Comparison of ENCODE assay signal across 1 cellular context in genomic region chr15:89666147-89666857, GRCh38.
TF ChIP-seq lines count a peak whose summit lies in the region.

No MANE protein-coding gene starts in this region.

TF ChIP-seq in GM12878, 131 proteins besides CTCF, POLR2A, EP300 and RAD21:
- TF ChIP-seq NFYA (IDR thresholded peaks at IDR 0.05; ENCODE audit: borderline replicate concordance, low read depth, low read length) = no peak
- TF ChIP-seq KAT2A (conservative IDR thresholded peaks at IDR 0.05; ENCODE audit: control insufficient read depth, low read depth, low read length) = no peak
- no peak for TF ChIP-seq JUNB (IDR thresholded peaks at IDR 0.05)
- no peak for TF ChIP-seq NRF1 (conservative IDR thresholded peaks at IDR 0.05; ENCODE audit: low read depth, low read length)
- no peak for TF ChIP-seq EZH2 (IDR thresholded peaks at IDR 0.05; ENCODE audit: borderline replicate concordance, control insufficient read depth, low read depth, low read length)
- no peak for TF ChIP-seq POLR2AphosphoS2 (IDR thresholded peaks at IDR 0.05; ENCODE audit: low read depth, low read length)
- TF ChIP-seq CUX1 (IDR thresholded peaks at IDR 0.05; ENCODE audit: insufficient replicate concordance, low read depth, low read length) = no peak
- TF ChIP-seq WRNIP1 (IDR thresholded peaks at IDR 0.05; ENCODE audit: borderline replicate concordance, low read depth, low read length) = no peak
- TF ChIP-seq BCL3 (IDR thresholded peaks at IDR 0.05; ENCODE audit: borderline replicate concordance, insufficient read depth, low read depth, low read length, poor library complexity, severe bottlenecking) = no peak
TF ChIP-seq in GM12878: peak in this region for 0.
